ENCODE assay signal across 8 cellular contexts in the genomic region with DNA sequence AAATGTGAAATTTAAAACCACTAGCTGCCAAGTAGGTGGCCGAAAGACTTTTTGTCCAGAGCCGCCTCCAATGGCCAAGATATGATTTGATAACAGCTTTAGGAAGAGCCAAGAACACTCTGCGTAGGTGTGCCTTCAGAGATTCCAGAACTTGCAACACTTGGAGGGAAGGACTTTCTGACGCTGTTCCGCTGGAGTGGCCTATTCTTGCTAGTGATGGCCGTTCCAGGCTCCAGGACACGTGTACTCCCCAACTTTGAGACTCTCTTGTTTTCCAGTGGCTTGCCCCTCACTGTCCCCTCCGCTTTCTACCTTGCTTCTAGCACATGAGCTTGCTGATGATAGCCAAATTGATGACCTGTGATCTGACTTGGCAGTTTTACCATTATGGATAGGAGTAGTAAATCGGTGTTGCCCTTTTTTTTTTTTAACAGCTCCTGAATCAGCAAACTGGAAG. TPM values are rescaled to one million over a fixed set of nuclear protein-coding genes. Genes with fewer than 3 reads are reported as not detected.
DNase-seq lines count a peak whose midpoint lies in the region; ATAC-seq and TF ChIP-seq lines count a peak whose summit lies in the region.

No MANE protein-coding gene starts in this region.

- TF ChIP-seq CTCF in Calu3 (IDR thresholded peaks at IDR 0.05; ENCODE audit: unreplicated experiment): no peak

- H3K36me3 ChIP-seq in neuron (ENCODE audit: insufficient read depth, low read length): peaks cover 35% of the 10 kb centered on the region

- H3K36me3 Mint-ChIP-seq in Calu3 (ENCODE audit: insufficient read depth, unreplicated experiment): peaks cover 59% of the 10 kb centered on the region
- H3K36me3 Mint-ChIP-seq in activated T-helper 17 cell treated with anti-CD3 and anti-CD28 coated beads, Interleukin-2, amount 50 U/mL, for 72 hours (ENCODE audit: low read depth): peaks cover 47% of the 10 kb centered on the region

- no peaks in the 10 kb centered on the region for H3K9me3 ChIP-seq in neuron (ENCODE audit: low read length)

- peaks cover 54% of the 10 kb centered on the region for H3K4me1 Mint-ChIP-seq in Calu3 (ENCODE audit: low read depth, unreplicated experiment)
- H3K4me1 Mint-ChIP-seq in activated T-helper 17 cell treated with anti-CD3 and anti-CD28 coated beads, Interleukin-2, amount 50 U/mL, for 72 hours: peaks cover 47% of the 10 kb centered on the region

- peak overlapping the region; percentile 81 for H3K4me3 ChIP-seq in Jurkat, Clone E6-1 (ENCODE audit: low read length)
- H3K4me3 ChIP-seq in neuron (ENCODE audit: low read length): peak overlapping the region; percentile 73

- peak; percentile 34 for DNase-seq in Calu3
- DNase-seq in Jurkat, Clone E6-1 (ENCODE audit: low read depth, low spot score): no peak
- peak; percentile 33 for DNase-seq in globus pallidus (ENCODE audit: low spot score)

- H3K27me3 Mint-ChIP-seq in Calu3 (ENCODE audit: unreplicated experiment): no peaks in the 10 kb centered on the region
- no peaks in the 10 kb centered on the region for H3K27me3 Mint-ChIP-seq in activated T-helper 17 cell treated with anti-CD3 and anti-CD28 coated beads, Interleukin-2, amount 50 U/mL, for 72 hours

- no peaks in the 10 kb centered on the region for H3K27me3 ChIP-seq in neuron (ENCODE audit: insufficient read depth, low read length)

- no peaks in the 10 kb centered on the region for H3K9me3 Mint-ChIP-seq in Calu3 (ENCODE audit: low read depth, unreplicated experiment)
- H3K9me3 Mint-ChIP-seq in activated T-helper 17 cell treated with anti-CD3 and anti-CD28 coated beads, Interleukin-2, amount 50 U/mL, for 72 hours: no peaks in the 10 kb centered on the region

- H3K27ac Mint-ChIP-seq in Calu3 (ENCODE audit: unreplicated experiment): peak overlapping the region; percentile 63
- peak overlapping the region; percentile 79 for H3K27ac Mint-ChIP-seq in activated T-helper 17 cell treated with anti-CD3 and anti-CD28 coated beads, Interleukin-2, amount 50 U/mL, for 72 hours

- H2AFZ ChIP-seq in neuron (ENCODE audit: low read depth, low read length): no peak overlapping the region

- BruUV-seq in Calu3 (replicated peaks; lab: Mats Ljungman, UMichigan): TSS peak; percentile 38

- peaks cover 23% of the 10 kb centered on the region for H3K4me1 ChIP-seq in neuron (ENCODE audit: insufficient read depth, low read length)

- intact Hi-C loops in Calu3 (cut with micrococcal nuclease; ENCODE audit: unreplicated experiment): loop anchor here (2.0 to 5.0 kb wide), 2 partner anchors 47 to 234 kb away; partner anchors contain the start of gene KLHL20

- CTCF ChIA-PET in Calu3 (lab: Charles Lee): interaction anchor here (0.6 to 1.1 kb wide), 4 partner anchors 48 to 346 kb away, joined by 3 read pairs; no protein-coding TSS in a partner anchor

- peak overlapping the region; percentile 84 for H3K4me3 Mint-ChIP-seq in Calu3 (ENCODE audit: low read depth, unreplicated experiment)
- H3K4me3 Mint-ChIP-seq in activated T-helper 17 cell treated with anti-CD3 and anti-CD28 coated beads, Interleukin-2, amount 50 U/mL, for 72 hours: peak overlapping the region; percentile 87

- no peak for ATAC-seq in activated T-helper 17 cell treated with anti-CD3 and anti-CD28 coated beads, Interleukin-2, amount 50 U/mL, for 72 hours (replicated peaks)
- no peak for ATAC-seq in GM21360 (IDR thresholded peaks at IDR 0.05; ENCODE audit: unreplicated experiment)
- ATAC-seq in HG03571 (IDR thresholded peaks at IDR 0.05; ENCODE audit: unreplicated experiment): no peak
- ATAC-seq in HG02870 (IDR thresholded peaks at IDR 0.05; ENCODE audit: unreplicated experiment): no peak

RNA-seq across cellular contexts. Expression of gene PRDX6, which starts 1.0 kb away (rescaled TPM):
- 325 and 360 TPM in 2 replicates for total RNA-seq in Calu3 (2022)
- 180 TPM for polyA plus RNA-seq in Jurkat, Clone E6-1 (2012; ENCODE audit: insufficient read depth, insufficient read length)
- total RNA-seq in activated T-helper 17 cell treated with anti-CD3 and anti-CD28 coated beads, Interleukin-2, amount 50 U/mL, for 72 hours: 100 to 1,000 TPM; 101 to 123 TPM
